ENCODE assay signal across 8 cellular contexts in the genomic region with DNA sequence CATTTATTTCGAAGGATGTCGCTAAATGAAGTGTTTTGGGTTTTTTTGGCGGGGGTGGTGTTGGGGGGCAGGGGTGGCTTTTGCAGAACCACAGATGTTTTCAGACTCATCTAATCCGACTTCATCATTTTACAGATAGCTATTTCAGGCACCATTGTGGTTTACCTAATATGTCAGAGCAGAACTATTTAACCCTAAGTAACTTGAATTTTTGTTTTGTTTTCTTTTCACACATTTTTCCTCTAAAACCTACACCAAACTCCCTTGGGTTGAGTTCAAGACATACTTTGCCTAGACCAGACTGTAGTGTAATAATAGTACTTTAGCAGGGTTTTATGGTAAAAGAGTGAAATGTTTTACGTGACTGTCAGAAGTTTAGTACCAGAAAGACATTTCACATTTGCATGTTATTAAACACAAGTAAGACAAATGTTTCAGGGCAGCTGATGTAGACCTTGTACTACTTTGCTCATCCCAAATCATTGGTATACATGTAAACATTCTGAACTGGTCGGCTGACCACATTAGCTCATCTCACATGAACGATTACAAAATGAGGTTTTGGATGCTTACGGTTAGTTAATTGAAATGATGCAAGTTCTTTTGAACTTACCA.
DNase-seq lines count a peak whose midpoint lies in the region; ATAC-seq and TF ChIP-seq lines count a peak whose summit lies in the region.

No MANE protein-coding gene starts in this region.

- POLR2A ChIA-PET in HEK293T (lab: Yijun Ruan, JAX), result no interaction called here

- DNase-seq in AG20443 (ENCODE audit: low spot score) (peak; percentile 70), choroid plexus epithelial cell (ENCODE audit: low read depth) (peak; percentile 95), NCI-H524 treated with DMSO at 0.1 percent for 48 hours (lab: John Stamatoyannopoulos, UW) (no peak), NCI-H510A (lab: John Stamatoyannopoulos, UW) (no peak), HEK293T (ENCODE audit: extremely low spot score) (no peak), posterior cingulate gyrus (no peak)

- intact Hi-C loops in posterior cingulate gyrus (cut with DNase I), result no loop called here

- no peak overlapping the region for H3K4me3 ChIP-seq in choroid plexus epithelial cell (ENCODE audit: low read depth, low read length)

- CTCF ChIA-PET in HEK293T (lab: Yijun Ruan, JAX), result interaction anchor here (0.6 kb wide), 1 partner anchor 9 kb away, joined by 3 read pairs; no protein-coding TSS in a partner anchor

- no peak for TF ChIP-seq CTCF in choroid plexus epithelial cell (conservative IDR thresholded peaks at IDR 0.05; ENCODE audit: low read depth, low read length)

- ATAC-seq in GM19397 (IDR thresholded peaks at IDR 0.05; ENCODE audit: unreplicated experiment) (peak; percentile 82), HG03342 (IDR thresholded peaks at IDR 0.05; ENCODE audit: unreplicated experiment) (peak; percentile 72)

TF ChIP-seq in HEK293T, 16 proteins besides CTCF, POLR2A, EP300 and RAD21:
- TF ChIP-seq BHLHE40 (IDR thresholded peaks at IDR 0.05; ENCODE audit: borderline replicate concordance) (no peak), SUZ12 (IDR thresholded peaks at IDR 0.05) (no peak), NFRKB (IDR thresholded peaks at IDR 0.05) (no peak), CTBP1 (IDR thresholded peaks at IDR 0.05; ENCODE audit: borderline replicate concordance) (no peak), FOXA1 (IDR thresholded peaks at IDR 0.05) (no peak), ELF4 (IDR thresholded peaks at IDR 0.05) (no peak), LEF1 (IDR thresholded peaks at IDR 0.05; ENCODE audit: borderline replicate concordance) (no peak), ZNF384 (IDR thresholded peaks at IDR 0.05) (no peak), HDGF (IDR thresholded peaks at IDR 0.05; ENCODE audit: borderline replicate concordance) (no peak)
TF ChIP-seq in HEK293T: peak in this region for 0.

Comparison
In these comparisons a context has a peak if more than half of its experiments do, and no peak if none do; other contexts are left out.
1. DNase-seq: peak in AG20443 (single experiment) and choroid plexus epithelial cell (single experiment); none in NCI-H524 treated with DMSO at 0.1 percent for 48 hours (single experiment), NCI-H510A (single experiment), HEK293T (single experiment) and posterior cingulate gyrus (0 of 10).